ENCODE assay signal across 20 cellular contexts in the genomic region with DNA sequence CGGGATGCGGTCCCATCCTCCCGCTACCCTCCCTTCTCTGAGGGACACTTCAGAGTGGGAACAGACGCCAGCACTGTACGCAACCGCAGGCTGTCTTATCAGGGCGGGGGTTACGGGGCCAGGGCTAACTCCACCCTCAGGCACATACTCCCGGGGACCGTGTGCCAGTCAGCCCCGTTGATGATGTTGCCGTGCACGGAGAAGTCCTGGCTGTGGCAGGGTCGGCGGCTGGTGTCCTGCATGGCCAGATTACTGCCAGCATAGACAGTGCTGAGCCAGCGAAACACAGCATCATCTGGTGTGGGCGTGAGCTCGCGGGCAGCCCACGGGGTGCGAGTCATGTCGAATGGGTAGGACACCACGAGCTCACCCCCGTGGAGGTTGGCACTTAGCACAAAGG. TPM values are rescaled to one million over a fixed set of nuclear protein-coding genes. Genes with fewer than 3 reads are reported as not detected.
DNase-seq lines count a peak whose midpoint lies in the region; ATAC-seq and TF ChIP-seq lines count a peak whose summit lies in the region.
"Had no signal": no experiment of that assay in that cellular context is flagged by ENCODE, and none has a peak within 500 bp of the region (broad histone marks: within the 10 kb centered on the region; RNA-seq: fewer than 3 reads in every experiment).

No MANE protein-coding gene starts in this region.

- POLR2A ChIA-PET in HEK293 (lab: Yijun Ruan, JAX), result no interaction called here

- peaks cover 56% of the 10 kb centered on the region for H3K27me3 Mint-ChIP-seq in activated T-cell treated with anti-CD3 and anti-CD28 coated beads, Interleukin-2, amount 50 U/mL, for 4 hours (ENCODE audit: low read depth)

- no peaks in the 10 kb centered on the region for H3K9me3 ChIP-seq in HEK293 (ENCODE audit: control insufficient read depth, insufficient read depth, low read depth, low read length)
- H3K9me3 ChIP-seq: SK-N-SH had no signal

- H3K4me3 ChIP-seq in HEK293 (ENCODE audit: low read depth, low read length), result no peak overlapping the region
- H3K4me3 ChIP-seq in NB4 (ENCODE audit: low read depth, low read length), result no peak overlapping the region
- no peak overlapping the region for H3K4me3 ChIP-seq in coronary artery
- H3K4me3 ChIP-seq: GM23338 had no signal

- TF ChIP-seq CTCF in HEK293 (tag by site-specific recombination; IDR thresholded peaks at IDR 0.05) (no peak), NB4 (IDR thresholded peaks at IDR 0.05; ENCODE audit: low read depth, low read length) (no peak), coronary artery (IDR thresholded peaks at IDR 0.05) (no peak)

- H3K36me3 ChIP-seq in HEK293 (ENCODE audit: control insufficient read depth in 2 of 2, insufficient read depth in 1 of 2, low read length in 2 of 2), result peaks cover 0 to 17% of the 10 kb centered on the region in 2 experiments; a peak in 1 of 3 replicates

- H3K9me3 Mint-ChIP-seq in activated T-cell treated with anti-CD3 and anti-CD28 coated beads, Interleukin-2, amount 50 U/mL, for 4 hours, result no peaks in the 10 kb centered on the region
- H3K9me3 Mint-ChIP-seq: GM23338 had no signal

- CTCF ChIA-PET in HEK293 (lab: Yijun Ruan, JAX), result no interaction called here

- H3K36me3 Mint-ChIP-seq in activated T-cell treated with anti-CD3 and anti-CD28 coated beads, Interleukin-2, amount 50 U/mL, for 4 hours (ENCODE audit: insufficient read depth), result no peaks in the 10 kb centered on the region

- TF ChIP-seq POLR2A in NB4 (IDR thresholded peaks at IDR 0.05; ENCODE audit: extremely low read depth, insufficient read length), result no peak

- DNase-seq in NB4 (ENCODE audit: low read depth) (peak; percentile 25), coronary artery (ENCODE audit: low spot score) (peak; percentile 67)
- no peak for DNase-seq in activated T-cell treated with anti-CD3 and anti-CD28 coated beads, Interleukin-2, amount 50 U/mL, for 4 hours
- DNase-seq in stimulated activated CD4-positive, alpha-beta T cell treated with anti-CD3 and anti-CD28 coated beads, Interleukin-2, amount 100 ng/mL, for 24 hours, result no peak
- DNase-seq: ACHN, AML-193, MV-4-11, NCI-H1417, NCI-H187, NCI-H2227 treated with DMSO at 0.1 percent for 48 hours, NCI-H510A treated with DMSO at 0.1 percent for 48 hours, NCI-H774, RPMI8226, SHP77 treated with DMSO at 0.1 percent for 48 hours, SK-N-SH had no signal

- 0 out of 2 replicates have a peak, but pooled peaks cover 3% of the 10 kb centered on the region for H3K4me1 ChIP-seq in HEK293 (ENCODE audit: control insufficient read depth, insufficient read depth, low read length)

- no peak overlapping the region for H3K27ac ChIP-seq in HEK293 (ENCODE audit: extremely low read depth, low read depth, low read length)
- H3K27ac ChIP-seq in coronary artery, result no peak overlapping the region
- H3K27ac ChIP-seq: C4-2B, KMS-11 had no signal

- H3K4me3 Mint-ChIP-seq in activated T-cell treated with anti-CD3 and anti-CD28 coated beads, Interleukin-2, amount 50 U/mL, for 4 hours, result no peak overlapping the region
- H3K4me3 Mint-ChIP-seq: GM23338 had no signal

- ATAC-seq in activated T-cell treated with anti-CD3 and anti-CD28 coated beads, Interleukin-2, amount 50 U/mL, for 4 hours, result no peak
- ATAC-seq in GM18498 (IDR thresholded peaks at IDR 0.05; ENCODE audit: unreplicated experiment), result no peak
- ATAC-seq: GM23338 had no signal

- H3K4me1 Mint-ChIP-seq in activated T-cell treated with anti-CD3 and anti-CD28 coated beads, Interleukin-2, amount 50 U/mL, for 4 hours (ENCODE audit: low read depth), result peaks cover 13% of the 10 kb centered on the region

TF ChIP-seq in HEK293, 187 proteins besides CTCF, POLR2A, EP300 and RAD21:
- TF ChIP-seq GLIS2 (tag by site-specific recombination; IDR thresholded peaks at IDR 0.05), result no peak
- peak; percentile 84 for TF ChIP-seq EGR2 (tag by site-specific recombination; IDR thresholded peaks at IDR 0.05; ENCODE audit: low read depth)
- TF ChIP-seq ZNF658 (tag by site-specific recombination; IDR thresholded peaks at IDR 0.05), result no peak
- TF ChIP-seq, protein P1, sequence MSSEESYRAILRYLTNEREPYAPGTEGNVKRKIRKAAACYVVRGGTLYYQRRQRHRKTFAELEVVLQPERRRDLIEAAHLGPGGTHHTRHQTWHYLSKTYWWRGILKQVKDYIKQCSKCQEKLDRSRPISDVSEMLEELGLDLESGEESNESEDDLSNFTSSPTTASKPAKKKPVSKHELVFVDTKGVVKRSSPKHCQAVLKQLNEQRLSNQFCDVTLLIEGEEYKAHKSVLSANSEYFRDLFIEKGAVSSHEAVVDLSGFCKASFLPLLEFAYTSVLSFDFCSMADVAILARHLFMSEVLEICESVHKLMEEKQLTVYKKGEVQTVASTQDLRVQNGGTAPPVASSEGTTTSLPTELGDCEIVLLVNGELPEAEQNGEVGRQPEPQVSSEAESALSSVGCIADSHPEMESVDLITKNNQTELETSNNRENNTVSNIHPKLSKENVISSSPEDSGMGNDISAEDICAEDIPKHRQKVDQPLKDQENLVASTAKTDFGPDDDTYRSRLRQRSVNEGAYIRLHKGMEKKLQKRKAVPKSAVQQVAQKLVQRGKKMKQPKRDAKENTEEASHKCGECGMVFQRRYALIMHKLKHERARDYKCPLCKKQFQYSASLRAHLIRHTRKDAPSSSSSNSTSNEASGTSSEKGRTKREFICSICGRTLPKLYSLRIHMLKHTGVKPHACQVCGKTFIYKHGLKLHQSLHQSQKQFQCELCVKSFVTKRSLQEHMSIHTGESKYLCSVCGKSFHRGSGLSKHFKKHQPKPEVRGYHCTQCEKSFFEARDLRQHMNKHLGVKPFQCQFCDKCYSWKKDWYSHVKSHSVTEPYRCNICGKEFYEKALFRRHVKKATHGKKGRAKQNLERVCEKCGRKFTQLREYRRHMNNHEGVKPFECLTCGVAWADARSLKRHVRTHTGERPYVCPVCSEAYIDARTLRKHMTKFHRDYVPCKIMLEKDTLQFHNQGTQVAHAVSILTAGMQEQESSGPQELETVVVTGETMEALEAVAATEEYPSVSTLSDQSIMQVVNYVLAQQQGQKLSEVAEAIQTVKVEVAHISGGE (tag by site-specific recombination; conservative IDR thresholded peaks at IDR 0.05; ENCODE audit: low read depth), result no peak
- peak; percentile 30; the same call in 1 of the 2 replicates for TF ChIP-seq KLF1 (tag by site-specific recombination; IDR thresholded peaks at IDR 0.05)
- TF ChIP-seq ZFHX2 (tag by site-specific recombination; conservative IDR thresholded peaks at IDR 0.05), result peak; percentile 86

RNA-seq across cellular contexts. Expression of gene CPXM1, which starts 5.0 kb away (rescaled TPM):
- total RNA-seq in activated T-cell treated with anti-CD3 and anti-CD28 coated beads, Interleukin-2, amount 50 U/mL, for 4 hours, result 1 to 10 TPM in 1 of 3 donors, under 1 TPM in 2; 0.95 to 3.8 (median 0.98) TPM

RNA-seq across cellular contexts. Expression of gene C20orf141, which starts 19.3 kb away (rescaled TPM):
- total RNA-seq in activated T-cell treated with anti-CD3 and anti-CD28 coated beads, Interleukin-2, amount 50 U/mL, for 4 hours, result not detected
- total RNA-seq: GM23338 had no signal

RNA-seq across cellular contexts. Expression of gene TMEM239, which starts 20.7 kb away (rescaled TPM):
- not detected for total RNA-seq in activated T-cell treated with anti-CD3 and anti-CD28 coated beads, Interleukin-2, amount 50 U/mL, for 4 hours
- total RNA-seq: GM23338 had no signal

RNA-seq across cellular contexts. Expression of gene PCED1A, which starts 45.0 kb away (rescaled TPM):
- 10 to 100 TPM; 12.1 to 16.8 (median 12.9) TPM for total RNA-seq in activated T-cell treated with anti-CD3 and anti-CD28 coated beads, Interleukin-2, amount 50 U/mL, for 4 hours

RNA-seq across cellular contexts. Expression of gene VPS16, which starts 45.1 kb away (rescaled TPM):
- 10 to 100 TPM; 39.9 to 42.4 (median 41.6) TPM for total RNA-seq in activated T-cell treated with anti-CD3 and anti-CD28 coated beads, Interleukin-2, amount 50 U/mL, for 4 hours

Comparison
In these comparisons a context has a peak if more than half of its experiments do, and no peak if none do; other contexts are left out.
1. DNase-seq: peak in NB4 (single experiment) and coronary artery (single experiment); none in activated T-cell treated with anti-CD3 and anti-CD28 coated beads, Interleukin-2, amount 50 U/mL, for 4 hours (single experiment) and stimulated activated CD4-positive, alpha-beta T cell treated with anti-CD3 and anti-CD28 coated beads, Interleukin-2, amount 100 ng/mL, for 24 hours (0 of 2).